ENCODE assay signal across 9 cellular contexts in the genomic region with DNA sequence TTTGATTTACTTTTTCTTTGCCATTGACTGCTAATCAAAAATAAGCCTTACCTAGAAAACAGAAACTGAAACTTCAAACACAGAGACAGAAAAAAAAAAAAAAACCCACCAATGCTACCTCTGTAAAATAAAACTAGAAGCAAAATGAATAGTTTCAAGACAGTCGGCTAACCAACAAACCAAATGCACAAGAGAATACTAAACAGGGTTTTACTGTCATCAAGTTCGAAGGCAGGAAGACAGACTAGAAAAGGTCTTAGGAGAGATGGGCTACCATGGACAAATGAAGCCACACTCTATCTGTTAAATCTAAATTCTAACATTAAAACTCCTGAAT. TPM values are rescaled to one million over a fixed set of nuclear protein-coding genes. Genes with fewer than 3 reads are reported as not detected.
DNase-seq lines count a peak whose midpoint lies in the region; ATAC-seq and TF ChIP-seq lines count a peak whose summit lies in the region.
"Had no signal": no experiment of that assay in that cellular context is flagged by ENCODE, and none has a peak within 500 bp of the region (broad histone marks: within the 10 kb centered on the region; RNA-seq: fewer than 3 reads in every experiment).

No MANE protein-coding gene starts in this region.

- H3K36me3 ChIP-seq in effector memory CD4-positive, alpha-beta T cell (ENCODE audit: control insufficient read depth, insufficient read depth, low read length) = peaks cover 30% of the 10 kb centered on the region

- in situ Hi-C loops in GM13976 (cut with MboI; ENCODE audit: low sequenced_read_pairs, unreplicated experiment) = loop anchor here (25.0 kb wide), 1 partner anchor 487 kb away; no protein-coding TSS in a partner anchor
- in situ Hi-C loops in ACHN (cut with HindIII; ENCODE audit: low pct_ligation_motif_present, low pct_unique_long_range_greater_than_20kb, low sequenced_read_pairs) = no loop called here

- peak; percentile 60 for ATAC-seq in GM21381 (IDR thresholded peaks at IDR 0.05; ENCODE audit: unreplicated experiment)
- ATAC-seq in HG03354 (IDR thresholded peaks at IDR 0.05; ENCODE audit: poor library complexity, severe bottlenecking, unreplicated experiment) = peak; percentile 63
- ATAC-seq in left lobe of liver = no peak
- ATAC-seq in foreskin keratinocyte = no peak
- ATAC-seq: WTC11 had no signal

- TF ChIP-seq CTCF in GM13976 (IDR thresholded peaks at IDR 0.05; ENCODE audit: borderline replicate concordance, control extremely low read depth, extremely low read depth, insufficient read depth, missing control alignments) = no peak
- no peak for TF ChIP-seq CTCF in foreskin keratinocyte (conservative IDR thresholded peaks at IDR 0.05)

- peaks cover 3% of the 10 kb centered on the region for H3K4me1 ChIP-seq in effector memory CD4-positive, alpha-beta T cell (ENCODE audit: control insufficient read depth, insufficient read depth, low read length, poor library complexity, severe bottlenecking)
- peaks cover 20% of the 10 kb centered on the region for H3K4me1 ChIP-seq in foreskin keratinocyte

- no peaks in the 10 kb centered on the region for H3K9me3 ChIP-seq in effector memory CD4-positive, alpha-beta T cell (ENCODE audit: control insufficient read depth, low read length)

- peak overlapping the region; percentile 15 for H3K4me3 ChIP-seq in effector memory CD4-positive, alpha-beta T cell (ENCODE audit: insufficient read depth, low read depth, low read length, poor library complexity, severe bottlenecking)

- DNase-seq in GM13976 (ENCODE audit: low spot score) (peak; percentile 52), ACHN (no peak), left lobe of liver (ENCODE audit: low spot score) (no peak), foreskin keratinocyte (no peak), NCI-H2227 (lab: John Stamatoyannopoulos, UW; ENCODE audit: unreplicated experiment) (no peak)
- DNase-seq in effector memory CD4-positive, alpha-beta T cell = no peak

- H3K27ac ChIP-seq in effector memory CD4-positive, alpha-beta T cell (ENCODE audit: insufficient read depth, low read length, poor library complexity, severe bottlenecking) = peak overlapping the region; percentile 55
- H3K27ac ChIP-seq in foreskin keratinocyte = no peak overlapping the region

- H3K27me3 ChIP-seq in effector memory CD4-positive, alpha-beta T cell (replicated peaks; ENCODE audit: control insufficient read depth, insufficient read depth, low read length, poor library complexity, severe bottlenecking) = no peaks in the 10 kb centered on the region
- no peaks in the 10 kb centered on the region for H3K27me3 ChIP-seq in foreskin keratinocyte

RNA-seq across cellular contexts. Expression of gene SEL1L, which starts 59.5 kb away (rescaled TPM):
- total RNA-seq in left lobe of liver (128 TPM), foreskin keratinocyte (26.2 and 34.7 TPM in 2 replicates)
- 5.6 TPM in 2 replicates for polyA plus RNA-seq in foreskin keratinocyte

Comparison
In these comparisons a context has a peak if more than half of its experiments do, and no peak if none do; other contexts are left out.
1. ATAC-seq: peak in GM21381 (single experiment) and HG03354 (single experiment); none in left lobe of liver (single experiment) and foreskin keratinocyte (single experiment).